1 cellular context compared by ENCODE assay signal in genomic region chr19:46898731-46899130, GRCh38.
TF ChIP-seq lines count a peak whose summit lies in the region.

No MANE protein-coding gene starts in this region.

TF ChIP-seq in SK-N-SH treated with all-trans-retinoic acid at 6 μM for 48 hours, 23 proteins besides CTCF, POLR2A, EP300 and RAD21 (continued from another document):
- TF ChIP-seq TSHZ2 (CRISPR knock-in tag; IDR thresholded peaks at IDR 0.05) (no peak), CSDC2 (CRISPR knock-in tag; IDR thresholded peaks at IDR 0.05) (no peak), ZFP30 (CRISPR knock-in tag; IDR thresholded peaks at IDR 0.05) (no peak), CSRNP3 (CRISPR knock-in tag; IDR thresholded peaks at IDR 0.05) (no peak), ARNTL (CRISPR knock-in tag; IDR thresholded peaks at IDR 0.05; ENCODE audit: borderline replicate concordance, low read depth) (no peak), GLIS3 (CRISPR knock-in tag; IDR thresholded peaks at IDR 0.05) (no peak), CREB5 (CRISPR knock-in tag; IDR thresholded peaks at IDR 0.05; ENCODE audit: low read depth) (no peak)
TF ChIP-seq in SK-N-SH treated with all-trans-retinoic acid at 6 μM for 48 hours: peak in this region for 0.
